8 cellular contexts compared by ENCODE assay signal in the genomic region with DNA sequence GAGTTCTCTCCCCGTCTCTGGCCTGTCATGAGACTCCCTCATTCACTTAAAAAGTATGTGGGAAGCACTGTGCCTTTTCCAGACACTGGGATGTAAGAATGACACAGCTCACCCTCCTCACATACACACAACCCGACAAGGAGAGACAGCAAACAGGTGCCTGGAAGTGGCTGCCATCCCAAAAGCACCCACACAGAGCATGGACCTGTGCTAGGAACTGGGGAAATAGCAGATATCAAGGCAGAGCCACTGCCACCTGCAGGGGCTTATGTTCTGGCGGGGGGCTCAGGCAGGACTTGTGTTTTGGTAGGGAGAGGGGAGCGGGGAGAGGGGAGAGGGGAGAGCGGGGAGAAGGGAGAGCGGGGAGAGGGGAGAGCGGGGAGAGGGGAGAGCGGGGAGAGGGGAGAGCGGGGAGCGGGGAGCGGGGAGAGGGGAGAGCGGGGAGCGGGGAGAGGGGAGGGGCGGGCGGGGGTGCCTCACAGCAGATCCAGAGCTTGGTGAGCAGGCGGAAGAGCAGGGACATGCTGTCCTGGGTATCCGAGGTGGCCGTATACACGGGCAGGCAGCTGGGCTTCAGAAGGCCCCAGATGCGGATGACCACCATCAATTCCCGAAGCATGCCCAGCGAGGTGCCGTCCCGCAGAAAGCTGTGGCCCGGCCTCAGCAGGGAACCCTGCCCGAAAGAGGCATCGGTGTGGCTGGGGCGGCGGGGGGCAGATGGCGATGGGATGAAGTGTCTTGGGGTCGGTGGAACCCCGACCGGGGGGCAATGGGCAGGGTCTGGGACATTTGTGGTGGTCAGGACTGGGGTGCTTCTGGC. TPM values are rescaled to one million over a fixed set of nuclear protein-coding genes. Genes with fewer than 3 reads are reported as not detected.
A peak's percentile ranks its signal among the peaks of the same experiment; 100 is the strongest.
DNase-seq lines count a peak whose midpoint lies in the region; ATAC-seq and TF ChIP-seq lines count a peak whose summit lies in the region.

No MANE protein-coding gene starts in this region.

- H3K36me3 ChIP-seq in vagina, result peaks cover 0 to 35% of the 10 kb centered on the region in 2 donors

- intact Hi-C loops in left colon (cut with DNase I, micrococcal nuclease), result no loop called here
- intact Hi-C loops in vagina (cut with DNase I), result no loop called here

- peaks cover 46% of the 10 kb centered on the region for H3K4me1 ChIP-seq in vagina

- peaks cover 23% of the 10 kb centered on the region for H3K36me3 Mint-ChIP-seq in activated CD4-positive, alpha-beta memory T cell treated with anti-CD3 and anti-CD28 coated beads, Interleukin-2, amount 10 ng/mL, durations not matched to agents 7 days and 5 days (ENCODE audit: low read depth)

- ATAC-seq in left colon, result peak; percentile 21
- no peak for ATAC-seq in HG03108 (IDR thresholded peaks at IDR 0.05; ENCODE audit: unreplicated experiment)
- ATAC-seq in GM21515 (IDR thresholded peaks at IDR 0.05; ENCODE audit: unreplicated experiment), result no peak

- DNase-seq in stimulated activated naive CD4-positive, alpha-beta T cell (lab: John Stamatoyannopoulos, UW), result peak in 4 of 6 experiments; percentile 13 to 67 (median 42)
- DNase-seq in stimulated activated naive CD4-positive, alpha-beta T cell treated with Interleukin-2 at 50 U/mL for 16 hours (lab: John Stamatoyannopoulos, UW), result no peak
- no peak for DNase-seq in activated CD4-positive, alpha-beta memory T cell treated with anti-CD3 and anti-CD28 coated beads, Interleukin-2, amount 10 ng/mL, durations not matched to agents 7 days and 5 days
- DNase-seq in left colon (no peak), vagina (ENCODE audit: extremely low spot score in 2 of 2) (no peak), T-helper 9 cell (no peak)

- peak overlapping the region; percentile 71 for H3K4me3 Mint-ChIP-seq in activated CD4-positive, alpha-beta memory T cell treated with anti-CD3 and anti-CD28 coated beads, Interleukin-2, amount 10 ng/mL, durations not matched to agents 7 days and 5 days

- CTCF ChIA-PET in activated CD4-positive, alpha-beta memory T cell treated with anti-CD3 and anti-CD28 coated beads, Interleukin-2, amount 10 ng/mL, durations not matched to agents 7 days and 5 days (lab: Charles Lee), result interaction anchor here (0.6 to 1.1 kb wide), 2 partner anchors 8 to 125 kb away, joined by 3 to 8 read pairs; no protein-coding TSS in a partner anchor

- H3K9me3 Mint-ChIP-seq in activated CD4-positive, alpha-beta memory T cell treated with anti-CD3 and anti-CD28 coated beads, Interleukin-2, amount 10 ng/mL, durations not matched to agents 7 days and 5 days, result no peaks in the 10 kb centered on the region

- no peaks in the 10 kb centered on the region for H3K27me3 Mint-ChIP-seq in activated CD4-positive, alpha-beta memory T cell treated with anti-CD3 and anti-CD28 coated beads, Interleukin-2, amount 10 ng/mL, durations not matched to agents 7 days and 5 days

- H3K27ac ChIP-seq in vagina, result peak overlapping the region; percentile 87

- TF ChIP-seq CTCF in vagina (IDR thresholded peaks at IDR 0.05), result no peak

- H3K4me1 Mint-ChIP-seq in activated CD4-positive, alpha-beta memory T cell treated with anti-CD3 and anti-CD28 coated beads, Interleukin-2, amount 10 ng/mL, durations not matched to agents 7 days and 5 days, result peaks cover 11% of the 10 kb centered on the region

- POLR2A ChIA-PET in activated CD4-positive, alpha-beta memory T cell treated with anti-CD3 and anti-CD28 coated beads, Interleukin-2, amount 10 ng/mL, durations not matched to agents 7 days and 5 days (lab: Charles Lee), result interaction anchor here (0.8 to 2.6 kb wide), 7 partner anchors 8 to 403 kb away, joined by 3 to 16 read pairs (median 4); a partner anchor contains a TSS

- no peaks in the 10 kb centered on the region for H3K9me3 ChIP-seq in vagina

- no peaks in the 10 kb centered on the region for H3K27me3 ChIP-seq in vagina

- H3K27ac Mint-ChIP-seq in activated CD4-positive, alpha-beta memory T cell treated with anti-CD3 and anti-CD28 coated beads, Interleukin-2, amount 10 ng/mL, durations not matched to agents 7 days and 5 days, result peak overlapping the region; percentile 89

- H3K4me3 ChIP-seq in vagina, result no peak overlapping the region

- TF ChIP-seq POLR2A in vagina (IDR thresholded peaks at IDR 0.05), result no peak

RNA-seq across cellular contexts. Expression of a gene that starts 12.2 kb away (rescaled TPM):
- total RNA-seq in activated CD4-positive, alpha-beta memory T cell treated with anti-CD3 and anti-CD28 coated beads, Interleukin-2, amount 10 ng/mL, durations not matched to agents 7 days and 5 days, result 1 to 10 TPM in 1 of 2 experiments, under 1 TPM in 1; 0.78 to 1.6 TPM
- 100 to 1,000 TPM in 1 of 2 donors, 10 to 100 TPM in 1; 57.0 to 136 TPM for total RNA-seq in left colon
- total RNA-seq in vagina, result 2,325 TPM

RNA-seq across cellular contexts. Expression of a gene that starts 19.6 kb away (rescaled TPM):
- total RNA-seq in activated CD4-positive, alpha-beta memory T cell treated with anti-CD3 and anti-CD28 coated beads, Interleukin-2, amount 10 ng/mL, durations not matched to agents 7 days and 5 days, result not detected
- total RNA-seq in left colon (under 1 TPM in 1 of 2 donors, not detected in 1; 0.81 TPM), vagina (not detected)

RNA-seq across cellular contexts. Expression of a gene that starts 21.3 kb away (rescaled TPM):
- total RNA-seq in activated CD4-positive, alpha-beta memory T cell treated with anti-CD3 and anti-CD28 coated beads, Interleukin-2, amount 10 ng/mL, durations not matched to agents 7 days and 5 days, result 10 to 100 TPM; 62.2 to 64.0 TPM
- total RNA-seq in left colon (10 to 100 TPM; 63.1 to 70.6 TPM), vagina (46.9 TPM)

RNA-seq across cellular contexts. Expression of a gene that starts 21.6 kb away (rescaled TPM):
- not detected for total RNA-seq in activated CD4-positive, alpha-beta memory T cell treated with anti-CD3 and anti-CD28 coated beads, Interleukin-2, amount 10 ng/mL, durations not matched to agents 7 days and 5 days
- total RNA-seq in left colon, result not detected
- total RNA-seq in vagina, result not detected

RNA-seq across cellular contexts. Expression of a gene that starts 30.9 kb away (rescaled TPM):
- not detected for total RNA-seq in activated CD4-positive, alpha-beta memory T cell treated with anti-CD3 and anti-CD28 coated beads, Interleukin-2, amount 10 ng/mL, durations not matched to agents 7 days and 5 days
- not detected for total RNA-seq in left colon
- not detected for total RNA-seq in vagina

Comparison
In these comparisons a context has a peak if more than half of its experiments do, and no peak if none do; other contexts are left out.
1. DNase-seq: peak in stimulated activated naive CD4-positive, alpha-beta T cell (4 of 6); none in stimulated activated naive CD4-positive, alpha-beta T cell treated with Interleukin-2 at 50 U/mL for 16 hours (single experiment), activated CD4-positive, alpha-beta memory T cell treated with anti-CD3 and anti-CD28 coated beads, Interleukin-2, amount 10 ng/mL, durations not matched to agents 7 days and 5 days (single experiment), left colon (0 of 2), vagina (0 of 2) and T-helper 9 cell (single experiment).
2. RNA of a gene that starts 12.2 kb away (total RNA-seq): 2,325 TPM in vagina (single experiment) and 57.0 to 136 TPM in left colon; 0.78 to 1.6 TPM in activated CD4-positive, alpha-beta memory T cell treated with anti-CD3 and anti-CD28 coated beads, Interleukin-2, amount 10 ng/mL, durations not matched to agents 7 days and 5 days; every median in the first group is over 10 times any median in the second.